Comparison of ENCODE assay signal across 11 cellular contexts in genomic region chr1:99005537-99005942, GRCh38. TPM values are rescaled to one million over a fixed set of nuclear protein-coding genes. Genes with fewer than 3 reads are reported as not detected.
A peak's percentile ranks its signal among the peaks of the same experiment; 100 is the strongest.
DNase-seq lines count a peak whose midpoint lies in the region; ATAC-seq lines count a peak whose summit lies in the region.
"Had no signal": no experiment of that assay in that cellular context is flagged by ENCODE, and none has a peak within 500 bp of the region (broad histone marks: within the 10 kb centered on the region; RNA-seq: fewer than 3 reads in every experiment).

No MANE protein-coding gene starts in this region.

- H3K27ac Mint-ChIP-seq in stimulated activated naive B cell treated with anti-CD40 and anti-IgM and Interleukin-4, amounts not matched to agents 10 μg/mL and 1 μg/mL and 100 μg/mL, for 72 hours = no peak overlapping the region
- H3K27ac Mint-ChIP-seq: activated naive CD4-positive, alpha-beta T cell treated with anti-CD3 and anti-CD28 coated beads, Interleukin-2, amount 50 U/mL, for 72 hours; HFFc6 had no signal

- DNase-seq in NCI-H82 (lab: John Stamatoyannopoulos, UW) (peak; percentile 79), NCI-H82 treated with DMSO at 0.1 percent for 48 hours (lab: John Stamatoyannopoulos, UW; ENCODE audit: unreplicated experiment) (no peak), MG63 (no peak)
- DNase-seq in stimulated activated naive B cell treated with anti-CD40 and anti-IgM and Interleukin-4, amounts not matched to agents 10 μg/mL and 1 μg/mL and 100 μg/mL, for 72 hours = no peak
- no peak for DNase-seq in stimulated activated CD4-positive, alpha-beta T cell treated with anti-CD3 and anti-CD28 coated beads, Interleukin-2, amount 100 ng/mL, for 48 hours
- DNase-seq: HFFc6, left colon had no signal

- no peak overlapping the region for H3K9ac ChIP-seq in endocrine pancreas (ENCODE audit: control insufficient read depth, insufficient read depth, low read length)

- H3K36me3 ChIP-seq in MG63 (no peaks in the 10 kb centered on the region), endocrine pancreas (ENCODE audit: control insufficient read depth, insufficient read depth, low read length) (no peaks in the 10 kb centered on the region), neuron (ENCODE audit: insufficient read depth, low read length) (no peaks in the 10 kb centered on the region)

- H3K27me3 Mint-ChIP-seq in stimulated activated naive B cell treated with anti-CD40 and anti-IgM and Interleukin-4, amounts not matched to agents 10 μg/mL and 1 μg/mL and 100 μg/mL, for 72 hours = peaks cover 38 to 59% of the 10 kb centered on the region in 2 donors

- H2AFZ ChIP-seq in neuron (ENCODE audit: low read depth, low read length) = peak overlapping the region; percentile 94

- H3K4me1 Mint-ChIP-seq in stimulated activated naive B cell treated with anti-CD40 and anti-IgM and Interleukin-4, amounts not matched to agents 10 μg/mL and 1 μg/mL and 100 μg/mL, for 72 hours = peaks cover 3 to 6% of the 10 kb centered on the region in 2 donors

- peaks cover 4% of the 10 kb centered on the region for H3K4me1 ChIP-seq in endocrine pancreas (ENCODE audit: control insufficient read depth, insufficient read depth, low read length)
- peaks cover 10% of the 10 kb centered on the region for H3K4me1 ChIP-seq in neuron (ENCODE audit: insufficient read depth, low read length)

- H3K27me3 ChIP-seq in MG63 (peaks cover 3% of the 10 kb centered on the region; the same call in 1 of the 2 replicates), endocrine pancreas (ENCODE audit: control insufficient read depth, insufficient read depth, low read length) (no peaks in the 10 kb centered on the region), neuron (ENCODE audit: insufficient read depth, low read length) (no peaks in the 10 kb centered on the region)

- H3K4me3 ChIP-seq in MG63 (peak overlapping the region; percentile 40), endocrine pancreas (ENCODE audit: control insufficient read depth, insufficient read depth, low read length) (peak overlapping the region; percentile 32), neuron (ENCODE audit: low read length) (peak overlapping the region; percentile 52)

- ATAC-seq in stimulated activated naive B cell treated with anti-CD40 and anti-IgM and Interleukin-4, amounts not matched to agents 10 μg/mL and 1 μg/mL and 100 μg/mL, for 72 hours (replicated peaks) = no peak
- ATAC-seq in HG02970 (IDR thresholded peaks at IDR 0.05; ENCODE audit: low FRiP score, unreplicated experiment) = no peak
- ATAC-seq: left colon had no signal

- H3K4me3 Mint-ChIP-seq in stimulated activated naive B cell treated with anti-CD40 and anti-IgM and Interleukin-4, amounts not matched to agents 10 μg/mL and 1 μg/mL and 100 μg/mL, for 72 hours = peak overlapping the region in 1 of 2 donors; percentile 10

- H3K9me3 ChIP-seq in MG63 = no peaks in the 10 kb centered on the region
- H3K9me3 ChIP-seq in endocrine pancreas (ENCODE audit: control insufficient read depth, low read length) = no peaks in the 10 kb centered on the region
- no peaks in the 10 kb centered on the region for H3K9me3 ChIP-seq in neuron (ENCODE audit: low read length)

- no peaks in the 10 kb centered on the region for H3K36me3 Mint-ChIP-seq in stimulated activated naive B cell treated with anti-CD40 and anti-IgM and Interleukin-4, amounts not matched to agents 10 μg/mL and 1 μg/mL and 100 μg/mL, for 72 hours

- H3K9me3 Mint-ChIP-seq in stimulated activated naive B cell treated with anti-CD40 and anti-IgM and Interleukin-4, amounts not matched to agents 10 μg/mL and 1 μg/mL and 100 μg/mL, for 72 hours = no peaks in the 10 kb centered on the region
- H3K9me3 Mint-ChIP-seq: activated naive CD4-positive, alpha-beta T cell treated with anti-CD3 and anti-CD28 coated beads, Interleukin-2, amount 50 U/mL, for 72 hours; HFFc6 had no signal

RNA-seq across cellular contexts. Expression of gene PLPPR5, which starts 0.9 kb away (rescaled TPM):
- 0.16 TPM in 1 of 2 replicates, not detected in the other for total RNA-seq in MG63 (2014; rRNA removed; shearing (Covaris generic); ENCODE audit: low replicate concordance)
- total RNA-seq: activated naive CD4-positive, alpha-beta T cell treated with anti-CD3 and anti-CD28 coated beads, Interleukin-2, amount 50 U/mL, for 72 hours; left colon had no signal
